In the genomic region with DNA sequence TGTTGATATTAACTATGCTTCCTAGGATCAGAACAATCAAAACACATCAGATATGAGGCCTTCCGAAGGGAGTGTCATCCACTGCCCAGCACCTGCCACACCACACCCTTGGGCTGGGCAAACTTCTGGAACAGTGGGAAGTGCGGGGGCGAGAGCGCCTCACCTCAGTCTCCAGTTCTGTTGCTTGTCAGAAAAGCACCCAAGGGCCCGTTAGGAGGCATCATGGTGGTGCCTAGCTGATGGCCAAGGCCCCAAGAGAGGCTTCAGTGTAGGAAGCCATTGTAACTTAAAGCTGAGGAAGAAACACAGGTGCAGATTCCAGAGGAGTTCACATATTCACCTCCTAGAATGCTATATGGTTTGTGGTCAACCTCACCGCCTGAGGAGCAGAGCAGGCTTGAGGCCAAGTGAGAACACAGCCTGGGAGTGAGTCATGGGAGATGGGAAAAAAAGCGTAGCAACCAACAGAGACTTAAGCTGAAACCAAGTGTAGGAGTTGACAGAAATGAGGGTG, we compare ENCODE assay signal across 8 cellular contexts.
DNase-seq lines count a peak whose midpoint lies in the region; ATAC-seq, FAIRE-seq and TF ChIP-seq lines count a peak whose summit lies in the region.

No MANE protein-coding gene starts in this region.

- H3F3A ChIP-seq in GM23338 (replicated peaks; ENCODE audit: low read depth) = no peaks in the 10 kb centered on the region

- H3K9me3 Mint-ChIP-seq in GM23338 = no peaks in the 10 kb centered on the region

- H3K36me3 Mint-ChIP-seq in GM23338 (ENCODE audit: low read depth) = no peaks in the 10 kb centered on the region

- H3K27ac Mint-ChIP-seq in GM23338 = no peak overlapping the region

- no peaks in the 10 kb centered on the region for H3K9me2 ChIP-seq in GM23338 (ENCODE audit: insufficient read depth)

- in situ Hi-C loops in G401 (cut with HindIII; ENCODE audit: low sequenced_read_pairs) = no loop called here

- H3K4me2 ChIP-seq in GM23338 = no peak overlapping the region

- CTCF ChIA-PET in HEK293T (lab: Yijun Ruan, JAX) = no interaction called here

- H3K36me3 ChIP-seq in GM23338 (ENCODE audit: insufficient read depth) = no peaks in the 10 kb centered on the region

- DNase-seq in GM23338 (ENCODE audit: low spot score) = no peak
- DNase-seq in RCC 7860 (ENCODE audit: low spot score) = peak; percentile 90
- DNase-seq in epithelial cell of prostate (ENCODE audit: low read depth, low spot score) = peak; percentile 98
- DNase-seq in stimulated activated CD4-positive, alpha-beta T cell treated with anti-CD3 and anti-CD28 coated beads, Interleukin-12 subunit alpha, Interleukin-12 subunit beta, amount 100 ng/mL, for 24 hours (ENCODE audit: low read depth in 2 of 2) = peak; percentile 31 to 49
- no peak for DNase-seq in G401 (ENCODE audit: low spot score)
- no peak for DNase-seq in HEK293T (ENCODE audit: extremely low spot score)

- no peak overlapping the region for H3K4me3 Mint-ChIP-seq in GM23338

- H3K27ac ChIP-seq in GM23338 (ENCODE audit: low read depth) (no peak overlapping the region), epithelial cell of prostate (peak overlapping the region; percentile 84)

- H3K27me3 ChIP-seq in GM23338 (ENCODE audit: insufficient read depth) = no peaks in the 10 kb centered on the region

- H2AFZ ChIP-seq in GM23338 = 0 out of 2 replicates have a peak overlapping the region, but pooled peaks have one; percentile 3

- no peaks in the 10 kb centered on the region for H3K79me2 ChIP-seq in GM23338 (replicated peaks; ENCODE audit: insufficient read depth)

- no peak for ATAC-seq in GM23338
- no peak for ATAC-seq in GM19023 (IDR thresholded peaks at IDR 0.05; ENCODE audit: unreplicated experiment)
- ATAC-seq in GM21619 (IDR thresholded peaks at IDR 0.05; ENCODE audit: unreplicated experiment) = no peak

- FAIRE-seq in RCC 7860 (lab: Jason Lieb, UNC) = peak; percentile 93

- no peak overlapping the region for H3K4me3 ChIP-seq in GM23338

- peaks cover 4% of the 10 kb centered on the region; the same call in 1 of the 3 replicates for H3K4me1 Mint-ChIP-seq in GM23338

- no peaks in the 10 kb centered on the region for H3K27me3 Mint-ChIP-seq in GM23338 (ENCODE audit: insufficient read depth, low read depth, poor library complexity)

- no peak for TF ChIP-seq CTCF in GM23338 (conservative IDR thresholded peaks at IDR 0.05; ENCODE audit: low read depth in 2 of 2)

- POLR2A ChIA-PET in HEK293T (lab: Yijun Ruan, JAX) = no interaction called here

- 0 out of 2 replicates have a peak, but pooled peaks cover 3% of the 10 kb centered on the region for H3K4me1 ChIP-seq in GM23338 (ENCODE audit: insufficient read depth)

- no peaks in the 10 kb centered on the region for H4K20me1 ChIP-seq in GM23338 (replicated peaks; ENCODE audit: insufficient read depth)

TF ChIP-seq in GM23338, 12 proteins besides CTCF, POLR2A, EP300 and RAD21 (continues in another document):
- TF ChIP-seq REST (IDR thresholded peaks at IDR 0.05; ENCODE audit: unreplicated experiment) = no peak
- TF ChIP-seq STAT1 (IDR thresholded peaks at IDR 0.05; ENCODE audit: unreplicated experiment) = no peak
- no peak for TF ChIP-seq EZH2phosphoT487 (IDR thresholded peaks at IDR 0.05; ENCODE audit: unreplicated experiment)

TF ChIP-seq in HEK293T, 16 proteins besides CTCF, POLR2A, EP300 and RAD21:
- no peak for TF ChIP-seq NFRKB (IDR thresholded peaks at IDR 0.05)
- no peak for TF ChIP-seq ARNT (IDR thresholded peaks at IDR 0.05)
- TF ChIP-seq FOXM1 (IDR thresholded peaks at IDR 0.05; ENCODE audit: borderline replicate concordance) = no peak
- no peak for TF ChIP-seq LEF1 (IDR thresholded peaks at IDR 0.05; ENCODE audit: borderline replicate concordance)

Comparison
In these comparisons a context has a peak if more than half of its experiments do, and no peak if none do; other contexts are left out.
1. DNase-seq: peak in RCC 7860 (single experiment), epithelial cell of prostate (single experiment) and stimulated activated CD4-positive, alpha-beta T cell treated with anti-CD3 and anti-CD28 coated beads, Interleukin-12 subunit alpha, Interleukin-12 subunit beta, amount 100 ng/mL, for 24 hours (2 of 2); none in GM23338 (single experiment), G401 (single experiment) and HEK293T (single experiment).